Comparison of ENCODE assay signal across 8 cellular contexts in genomic region chr4:173167793-173168395, GRCh38. TPM values are rescaled to one million over a fixed set of nuclear protein-coding genes. Genes with fewer than 3 reads are reported as not detected.
DNase-seq lines count a peak whose midpoint lies in the region; ATAC-seq and TF ChIP-seq lines count a peak whose summit lies in the region.

No MANE protein-coding gene starts in this region.

- H3K27me3 ChIP-seq in left lung, result no peaks in the 10 kb centered on the region

- H3K27ac ChIP-seq in cingulate gyrus (ENCODE audit: low read depth, low read length) (peak overlapping the region; percentile 73), left lung (peak overlapping the region; percentile 89 to 97)

- no peak for TF ChIP-seq CTCF in left lung (IDR thresholded peaks at IDR 0.05)

- peaks cover 7 to 35% of the 10 kb centered on the region in 2 donors for H3K4me1 ChIP-seq in left lung

- ATAC-seq in GM21526 (IDR thresholded peaks at IDR 0.05; ENCODE audit: low FRiP score, unreplicated experiment) (peak; percentile 20), left lung (peak; percentile 42), HG02798 (IDR thresholded peaks at IDR 0.05; ENCODE audit: poor library complexity, unreplicated experiment) (no peak)
- no peak for ATAC-seq in stimulated activated naive CD8-positive, alpha-beta T cell treated with anti-CD3 and anti-CD28 coated beads, Interleukin-15, Interleukin-2, amounts not matched to agents 100 U/mL and 50 U/mL, for 24 hours

- DNase-seq in ELR (ENCODE audit: low read depth), result peak; percentile 57
- DNase-seq in LoVo (ENCODE audit: low spot score), result peak; percentile 62
- DNase-seq in T-helper 2 cell, result peak in 3 of 5 experiments; percentile 7 to 32 (median 9)
- DNase-seq in left lung, result peak; percentile 50 to 81
- DNase-seq in stimulated activated naive CD8-positive, alpha-beta T cell treated with anti-CD3 and anti-CD28 coated beads, Interleukin-15, Interleukin-2, amounts not matched to agents 100 U/mL and 50 U/mL, for 24 hours, result peak; percentile 35

- no peaks in the 10 kb centered on the region for H3K9me3 ChIP-seq in left lung

- no peaks in the 10 kb centered on the region for H3K36me3 ChIP-seq in left lung

- H3K4me3 ChIP-seq in left lung, result peak overlapping the region; percentile 74 to 83

- intact Hi-C loops in left lung (cut with DNase I), result no loop called here

RNA-seq across cellular contexts. Expression of gene GALNT7, which starts 0.7 kb away (rescaled TPM):
- 10 to 100 TPM; 25.2 to 27.5 TPM for total RNA-seq in left lung

Comparison
In these comparisons a context has a peak if more than half of its experiments do, and no peak if none do; other contexts are left out.
1. DNase-seq: peak in every context shown above with its lines; median percentile 66 in left lung; 62 in LoVo; 57 in ELR; 35 in stimulated activated naive CD8-positive, alpha-beta T cell treated with anti-CD3 and anti-CD28 coated beads, Interleukin-15, Interleukin-2, amounts not matched to agents 100 U/mL and 50 U/mL, for 24 hours; 9 in T-helper 2 cell.
2. ATAC-seq: peak in GM21526 (single experiment) and left lung (single experiment); none in stimulated activated naive CD8-positive, alpha-beta T cell treated with anti-CD3 and anti-CD28 coated beads, Interleukin-15, Interleukin-2, amounts not matched to agents 100 U/mL and 50 U/mL, for 24 hours (single experiment) and HG02798 (single experiment).